ENCODE assay signal across 8 cellular contexts in the genomic region with DNA sequence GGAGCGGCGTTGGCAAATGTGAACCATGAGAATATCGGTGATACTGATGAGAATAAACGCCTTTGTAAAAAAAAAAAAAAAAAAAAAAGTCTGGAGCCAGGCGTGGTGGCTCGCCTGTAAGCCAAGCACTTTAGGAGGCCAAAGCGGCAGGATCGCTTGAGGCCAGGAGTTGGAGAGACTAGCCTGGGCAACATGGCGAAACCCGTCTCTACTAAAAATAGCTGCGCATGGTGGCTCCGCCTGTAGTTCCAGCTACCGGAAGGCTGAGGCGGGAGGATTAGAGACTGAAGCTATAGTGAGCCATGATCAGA. TPM values are rescaled to one million over a fixed set of nuclear protein-coding genes. Genes with fewer than 3 reads are reported as not detected.
DNase-seq lines count a peak whose midpoint lies in the region; ATAC-seq and TF ChIP-seq lines count a peak whose summit lies in the region.

No MANE protein-coding gene starts in this region.

- no peak for TF ChIP-seq POLR2A in spleen (IDR thresholded peaks at IDR 0.05)

- H3K9me3 ChIP-seq in spleen: no peaks in the 10 kb centered on the region

- no peaks in the 10 kb centered on the region for H3K27me3 ChIP-seq in spleen (replicated peaks in 1 of 7)

- intact Hi-C loops in left ventricle myocardium superior (cut with micrococcal nuclease): no loop called here
- intact Hi-C loops in spleen (cut with DNase I; ENCODE audit: low total_unique reads): loop anchor here (10.0 kb wide), 1 partner anchor 175 kb away; no protein-coding TSS in a partner anchor

- WGBS in spleen, 5 donors: 0 to 3% (median 0%) methylated on average over 14 of the region's 14 CpGs

- peak overlapping the region; percentile 96 to 100 (median 98) for H3K27ac ChIP-seq in spleen

- TF ChIP-seq CTCF in WTC11 (IDR thresholded peaks at IDR 0.05) (no peak), spleen (IDR thresholded peaks at IDR 0.05 in 8 of 11, conservative IDR thresholded peaks at IDR 0.05 in 3 of 11) (no peak)

- peak overlapping the region; percentile 61 to 92 (median 75) for H3K4me3 ChIP-seq in spleen

- ATAC-seq in WTC11: peak; percentile 15
- ATAC-seq in left ventricle myocardium superior: peak; percentile 64
- ATAC-seq in HG03571 (IDR thresholded peaks at IDR 0.05; ENCODE audit: unreplicated experiment): no peak

- peak overlapping the region; percentile 99 for H3K4me3 Mint-ChIP-seq in WTC11

- H3K36me3 ChIP-seq in spleen: peaks cover 0 to 40% (median 4%) of the 10 kb centered on the region in 6 donors

- H3K27me3 Mint-ChIP-seq in WTC11 (ENCODE audit: low read depth): no peaks in the 10 kb centered on the region

- H3K9me3 Mint-ChIP-seq in WTC11: no peaks in the 10 kb centered on the region

- H3K4me1 ChIP-seq in spleen: peaks cover 17 to 83% (median 60%) of the 10 kb centered on the region in 6 donors

- H3K27ac Mint-ChIP-seq in WTC11: peak overlapping the region; percentile 99

- POLR2A ChIA-PET in WTC11 (lab: Charles Lee): interaction anchor here (0.6 to 1.5 kb wide), 7 partner anchors 13 to 1024 kb away, joined by 3 to 13 read pairs (median 6); partner anchors contain the start of genes BAG1, CHMP5, DNAJA1 and NOL6

- CTCF ChIA-PET in WTC11 (lab: Charles Lee): interaction anchor here (0.6 to 1.7 kb wide), 6 partner anchors 126 to 234 kb away, joined by 3 to 7 read pairs (median 4); partner anchors contain the start of genes ANKRD18B and AQP3

- DNase-seq in NCI-H146 (lab: John Stamatoyannopoulos, UW) (peak; percentile 84), NCI-H146 treated with DMSO at 0.1 percent for 48 hours (lab: John Stamatoyannopoulos, UW; ENCODE audit: unreplicated experiment) (no peak), WTC11 (ENCODE audit: low spot score) (peak; percentile 22), left ventricle myocardium superior (no peak), spleen (no peak), NCI-H510A (lab: John Stamatoyannopoulos, UW) (no peak), iPS-NIHi7 (ENCODE audit: extremely low spot score) (no peak)

- H3K4me1 Mint-ChIP-seq in WTC11: peaks cover 14% of the 10 kb centered on the region

- H3K36me3 Mint-ChIP-seq in WTC11: peaks cover 8% of the 10 kb centered on the region

TF ChIP-seq in WTC11, 78 proteins besides CTCF, POLR2A, EP300 and RAD21:
- no peak for TF ChIP-seq FOXK1 (CRISPR knock-in tag; IDR thresholded peaks at IDR 0.05)
- TF ChIP-seq CREM (CRISPR knock-in tag; IDR thresholded peaks at IDR 0.05): no peak
- peak; percentile 67; the same call in 1 of the 2 replicates for TF ChIP-seq AR (CRISPR knock-in tag; IDR thresholded peaks at IDR 0.05)
- TF ChIP-seq TEAD4 (CRISPR knock-in tag; IDR thresholded peaks at IDR 0.05): 0 out of 2 replicates have a peak, but pooled peaks have one; percentile 9

RNA-seq across cellular contexts. Expression of gene NFX1, which starts 0.4 kb away (rescaled TPM):
- total RNA-seq in WTC11 (2021) (25.4 to 30.9 TPM (median 26.5 TPM) in 3 replicates), left ventricle myocardium superior (31.6 TPM), spleen (10 to 100 TPM; 39.3 to 57.5 (median 46.2) TPM)
- polyA plus RNA-seq in spleen: 10 to 100 TPM; 10.5 to 14.5 (median 14.5) TPM

RNA-seq across cellular contexts. Expression of gene CHMP5, which starts 25.0 kb away (rescaled TPM):
- 46.2 to 50.6 TPM (median 46.9 TPM) in 3 replicates for total RNA-seq in WTC11 (2021)
- 49.4 TPM for total RNA-seq in left ventricle myocardium superior
- 10 to 100 TPM; 43.6 to 56.7 (median 52.4) TPM for total RNA-seq in spleen
- 10 to 100 TPM; 53.6 to 75.9 (median 59.0) TPM for polyA plus RNA-seq in spleen

RNA-seq across cellular contexts. Expression of gene BAG1, which starts 25.4 kb away (rescaled TPM):
- total RNA-seq in WTC11 (2021) (44.7 to 52.9 TPM (median 48.2 TPM) in 3 replicates), left ventricle myocardium superior (161 TPM), spleen (10 to 100 TPM; 49.9 to 91.8 (median 71.0) TPM)
- 100 to 1,000 TPM in 1 of 3 donors, 10 to 100 TPM in 2; 57.3 to 102 (median 70.7) TPM for polyA plus RNA-seq in spleen

RNA-seq across cellular contexts. Expression of gene SPINK4, which starts 49.9 kb away (rescaled TPM):
- total RNA-seq in WTC11 (2021) (not detected in 3 replicates), left ventricle myocardium superior (not detected), spleen (not detected)
- polyA plus RNA-seq in spleen: under 1 TPM in 1 of 3 donors, not detected in 2; 0.67 TPM

Comparison
In these comparisons a context has a peak if more than half of its experiments do, and no peak if none do; other contexts are left out.
1. DNase-seq: peak in NCI-H146 (single experiment) and WTC11 (single experiment); none in NCI-H146 treated with DMSO at 0.1 percent for 48 hours (single experiment), left ventricle myocardium superior (single experiment), spleen (single experiment), NCI-H510A (single experiment) and iPS-NIHi7 (single experiment).